ENCODE assay signal across 14 cellular contexts in the genomic region with DNA sequence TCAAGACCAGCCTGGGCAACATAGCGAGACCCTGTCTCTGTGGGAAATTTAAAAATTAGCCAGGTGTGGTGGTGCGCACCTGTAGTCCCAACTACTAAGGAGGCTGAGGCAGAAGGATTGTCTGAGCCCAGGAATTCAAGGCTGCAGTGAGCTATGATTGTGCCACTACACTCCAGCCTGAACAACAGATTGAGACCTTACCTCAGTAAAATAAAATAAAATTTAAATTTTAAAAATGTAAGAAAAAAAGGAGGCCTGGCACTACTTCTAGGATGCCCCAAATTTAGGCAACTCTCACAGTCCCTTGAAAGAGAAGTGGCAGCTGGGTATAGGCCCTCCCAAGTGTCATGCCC. TPM values are rescaled to one million over a fixed set of nuclear protein-coding genes. Genes with fewer than 3 reads are reported as not detected.
A peak's percentile ranks its signal among the peaks of the same experiment; 100 is the strongest.
DNase-seq lines count a peak whose midpoint lies in the region; ATAC-seq and TF ChIP-seq lines count a peak whose summit lies in the region.
"Had no signal": no experiment of that assay in that cellular context is flagged by ENCODE, and none has a peak within 500 bp of the region (broad histone marks: within the 10 kb centered on the region; RNA-seq: fewer than 3 reads in every experiment).

No MANE protein-coding gene starts in this region.

- H3K79me1 ChIP-seq in H9 (ENCODE audit: insufficient read depth, low read depth, low read length, poor library complexity, severe bottlenecking) (no peaks in the 10 kb centered on the region), mesendoderm (ENCODE audit: low read length) (no peaks in the 10 kb centered on the region)

- H3K56ac ChIP-seq in H9 (ENCODE audit: insufficient read length, low read depth, low read length), result no peak overlapping the region
- H3K56ac ChIP-seq in mesendoderm (ENCODE audit: low read length), result peak overlapping the region; percentile 45

- WGBS in H9 (ENCODE audit: extremely low coverage, insufficient read length, low lambda C conversion rate), result no CpG with 5 or more reads among the region's 2 CpGs
- no CpG with 5 or more reads among the region's 2 CpGs for WGBS in mesendoderm (ENCODE audit: extremely low coverage, insufficient coverage, low lambda C conversion rate)

- H3K18ac ChIP-seq in H9 (ENCODE audit: insufficient read length, low read depth, low read length) (peak overlapping the region; percentile 89), mesendoderm (ENCODE audit: low read length) (peak overlapping the region; percentile 43)

- no peak overlapping the region for H4K5ac ChIP-seq in H9 (ENCODE audit: insufficient read length, low read depth, low read length)
- no peak overlapping the region for H4K5ac ChIP-seq in mesendoderm (ENCODE audit: low read length)

- DNase-seq in H9 (no peak), SJCRH30 (no peak), mesendoderm (no peak), COLO668 (lab: John Stamatoyannopoulos, UW; ENCODE audit: unreplicated experiment) (no peak)
- DNase-seq in stimulated activated CD4-positive, alpha-beta T cell treated with anti-CD3 and anti-CD28 coated beads, Interleukin-2, amount 100 ng/mL, for 48 hours, result no peak
- DNase-seq: activated CD4-positive, alpha-beta T cell treated with anti-CD3 and anti-CD28 coated beads, Interleukin-2, amount 50 U/mL, for 1 hour; adrenal gland had no signal

- no peak overlapping the region for H4K8ac ChIP-seq in H9 (replicated peaks; ENCODE audit: insufficient read length, low read depth, low read length)
- H4K8ac ChIP-seq in mesendoderm (ENCODE audit: low read depth, low read length), result no peak overlapping the region

- peak overlapping the region; percentile 84; the same call in 1 of the 2 replicates for H3K14ac ChIP-seq in H9 (ENCODE audit: insufficient read depth, low read length)

- H3K4me2 ChIP-seq in H9 (ENCODE audit: insufficient read depth, insufficient read length, low read length) (no peak overlapping the region), mesendoderm (ENCODE audit: low read length) (no peak overlapping the region)

- peak overlapping the region; percentile 31 for H2BK5ac ChIP-seq in H9 (ENCODE audit: insufficient read length, low read length)
- H2BK5ac ChIP-seq in mesendoderm (ENCODE audit: low read length), result peak overlapping the region; percentile 88

- peak overlapping the region in 1 of 2 experiments; percentile 84; a peak in 2 of 5 replicates for H3K4me3 Mint-ChIP-seq in H9
- H3K4me3 Mint-ChIP-seq: central memory CD8-positive, alpha-beta T cell; stimulated activated effector memory CD8-positive, alpha-beta T cell treated with anti-CD3 and anti-CD28 coated beads, Interleukin-12 subunit alpha, Interleukin-12 subunit beta, amount 100 ng/mL, for 72 hours; T-helper 2 cell treated with Interferon-gamma antibody and Interleukin-4, amounts not matched to agents 5 μg/mL and 100 μg/mL, for 36 hours; type B pancreatic cell had no signal

- H3K4me1 ChIP-seq in H9 (ENCODE audit: insufficient read depth, low read length) (no peaks in the 10 kb centered on the region; the same call in 1 of the 2 replicates), SJCRH30 (peaks cover 47% of the 10 kb centered on the region), mesendoderm (ENCODE audit: control insufficient read depth, low read depth, low read length) (peaks cover 10% of the 10 kb centered on the region)

- no peak overlapping the region for H2BK20ac ChIP-seq in H9 (ENCODE audit: low read depth, low read length, poor library complexity, severe bottlenecking)

- H3K27me3 ChIP-seq in H9 (ENCODE audit: insufficient read depth, low read length) (no peaks in the 10 kb centered on the region), SJCRH30 (no peaks in the 10 kb centered on the region), mesendoderm (ENCODE audit: insufficient read depth, low read length, poor library complexity) (no peaks in the 10 kb centered on the region)
- H3K27me3 ChIP-seq: adrenal gland had no signal

- TF ChIP-seq CTCF in H9 (conservative IDR thresholded peaks at IDR 0.05), result no peak

- H2AFZ ChIP-seq in H9 (ENCODE audit: low read length), result no peak overlapping the region

- no peak overlapping the region for H3T11ph ChIP-seq in H9 (ENCODE audit: low read length)

- H3K4me1 Mint-ChIP-seq in H9, result peaks cover 42 to 56% of the 10 kb centered on the region in 2 experiments

- H3K9me3 ChIP-seq in H9 (ENCODE audit: control insufficient read depth, low read depth, low read length), result no peaks in the 10 kb centered on the region
- H3K9me3 ChIP-seq in SJCRH30 (replicated peaks), result no peaks in the 10 kb centered on the region
- H3K9me3 ChIP-seq: adrenal gland had no signal

- ATAC-seq in HG02610 (IDR thresholded peaks at IDR 0.05; ENCODE audit: unreplicated experiment), result no peak
- ATAC-seq: stimulated activated effector memory CD8-positive, alpha-beta T cell treated with anti-CD3 and anti-CD28 coated beads, Interleukin-12 subunit alpha, Interleukin-12 subunit beta, amount 100 ng/mL, for 72 hours had no signal

- peak overlapping the region; percentile 96 for H2BK120ac ChIP-seq in H9 (ENCODE audit: low read depth, low read length, poor library complexity, severe bottlenecking)
- peak overlapping the region; percentile 21 for H2BK120ac ChIP-seq in mesendoderm (ENCODE audit: low read depth, low read length)

- H4K91ac ChIP-seq in H9 (ENCODE audit: insufficient read length, low read depth, low read length), result no peak overlapping the region

- H3K27ac ChIP-seq in H9 (ENCODE audit: insufficient read length, low read depth, low read length) (no peak overlapping the region), SJCRH30 (peak overlapping the region; percentile 76), mesendoderm (ENCODE audit: low read depth, low read length) (no peak overlapping the region)
- H3K27ac ChIP-seq: adrenal gland, C4-2B had no signal

- peak overlapping the region; percentile 97 to 99 (median 97) for H3K27ac Mint-ChIP-seq in H9
- H3K27ac Mint-ChIP-seq: stimulated activated effector memory CD8-positive, alpha-beta T cell treated with anti-CD3 and anti-CD28 coated beads, Interleukin-12 subunit alpha, Interleukin-12 subunit beta, amount 100 ng/mL, for 72 hours; T-helper 2 cell treated with Interferon-gamma antibody and Interleukin-4, amounts not matched to agents 5 μg/mL and 100 μg/mL, for 36 hours; type B pancreatic cell had no signal

- H3K4me3 ChIP-seq in SJCRH30, result no peak overlapping the region
- H3K4me3 ChIP-seq in mesendoderm (ENCODE audit: low read length), result no peak overlapping the region
- H3K4me3 ChIP-seq: adrenal gland had no signal

- H3K4ac ChIP-seq in H9 (ENCODE audit: low read depth, low read length), result no peak overlapping the region; the same call in 1 of the 2 replicates
- H3K4ac ChIP-seq in mesendoderm (ENCODE audit: low read depth, low read length), result peak overlapping the region; percentile 64

- H2BK15ac ChIP-seq in H9 (ENCODE audit: low read depth, low read length), result no peak overlapping the region
- no peak overlapping the region for H2BK15ac ChIP-seq in mesendoderm (replicated peaks; ENCODE audit: low read depth)

- H3K36me3 ChIP-seq in SJCRH30 (no peaks in the 10 kb centered on the region), mesendoderm (ENCODE audit: control insufficient read depth, insufficient read depth, low read length) (no peaks in the 10 kb centered on the region)
- H3K36me3 ChIP-seq: adrenal gland had no signal

- H3K9me3 Mint-ChIP-seq in H9, result no peaks in the 10 kb centered on the region
- H3K9me3 Mint-ChIP-seq: central memory CD8-positive, alpha-beta T cell; stimulated activated effector memory CD8-positive, alpha-beta T cell treated with anti-CD3 and anti-CD28 coated beads, Interleukin-12 subunit alpha, Interleukin-12 subunit beta, amount 100 ng/mL, for 72 hours; T-helper 2 cell treated with Interferon-gamma antibody and Interleukin-4, amounts not matched to agents 5 μg/mL and 100 μg/mL, for 36 hours had no signal

- H4K20me1 ChIP-seq in H9 (ENCODE audit: control insufficient read depth, insufficient read depth, insufficient read length), result no peaks in the 10 kb centered on the region

- peaks cover 20% of the 10 kb centered on the region for H3K23me2 ChIP-seq in H9 (ENCODE audit: insufficient read length, low read depth, low read length, poor library complexity, severe bottlenecking)

- H3K79me2 ChIP-seq in H9 (ENCODE audit: insufficient read depth, low read length) (no peaks in the 10 kb centered on the region), mesendoderm (ENCODE audit: control insufficient read depth, insufficient read depth, low read length) (no peaks in the 10 kb centered on the region)

- H2AK5ac ChIP-seq in H9 (ENCODE audit: insufficient read length, low read length), result no peak overlapping the region
- H2AK5ac ChIP-seq in mesendoderm (ENCODE audit: low read length), result no peak overlapping the region

- no peaks in the 10 kb centered on the region; a peak in 1 of 7 replicates for H3K36me3 Mint-ChIP-seq in H9 (ENCODE audit: insufficient read depth in 1 of 3, low read depth in 3 of 3)
- H3K36me3 Mint-ChIP-seq: stimulated activated effector memory CD8-positive, alpha-beta T cell treated with anti-CD3 and anti-CD28 coated beads, Interleukin-12 subunit alpha, Interleukin-12 subunit beta, amount 100 ng/mL, for 72 hours; type B pancreatic cell had no signal

- H3K9ac ChIP-seq in H9 (ENCODE audit: extremely low read depth, insufficient read length, low read length) (no peak overlapping the region), mesendoderm (ENCODE audit: low read length) (peak overlapping the region; percentile 52)

- H3K27me3 Mint-ChIP-seq in H9 (ENCODE audit: low read depth), result peaks cover 1% of the 10 kb centered on the region

- peak overlapping the region; percentile 7 for H2BK12ac ChIP-seq in H9 (ENCODE audit: insufficient read length, low read depth, low read length)

- H3K23ac ChIP-seq in H9 (ENCODE audit: insufficient read length, low read depth, low read length), result no peak overlapping the region
- no peak overlapping the region for H3K23ac ChIP-seq in mesendoderm (ENCODE audit: low read length)

RNA-seq across cellular contexts. Expression of gene INHBE, which starts 0.9 kb away (rescaled TPM):
- 9.6 and 10.1 TPM in 2 replicates for total RNA-seq in H9 (2021)
- 17.0 and 32.9 TPM in 2 replicates for total RNA-seq in SJCRH30 (2014; rRNA removed; shearing (Covaris generic))
- 10.2 TPM for polyA plus RNA-seq in mesendoderm (2013, experiment 1 of 2)
- polyA plus RNA-seq in mesendoderm (2013, experiment 2 of 2), result 10.8 TPM
- total RNA-seq: adrenal gland had no signal
- polyA plus RNA-seq: adrenal gland had no signal

RNA-seq across cellular contexts. Expression of gene GLI1, which starts 5.4 kb away (rescaled TPM):
- total RNA-seq in H9 (2021), result 25.8 and 28.4 TPM in 2 replicates
- total RNA-seq in SJCRH30 (2014; rRNA removed; shearing (Covaris generic)), result 171 and 174 TPM in 2 replicates
- 5.8 TPM for polyA plus RNA-seq in mesendoderm (2013, experiment 1 of 2)
- polyA plus RNA-seq in mesendoderm (2013, experiment 2 of 2), result 7.3 TPM

RNA-seq across cellular contexts. Expression of gene INHBC, which starts 19.6 kb away (rescaled TPM):
- not detected in 2 replicates for total RNA-seq in H9 (2021)
- total RNA-seq in SJCRH30 (2014; rRNA removed; shearing (Covaris generic)), result 0.28 and 0.41 TPM in 2 replicates
- 0.04 TPM for polyA plus RNA-seq in mesendoderm (2013, experiment 1 of 2)
- polyA plus RNA-seq in mesendoderm (2013, experiment 2 of 2), result 0.06 TPM
- total RNA-seq: adrenal gland, osteoblast had no signal
- polyA plus RNA-seq: adrenal gland had no signal

RNA-seq across cellular contexts. Expression of gene R3HDM2, which starts 23.3 kb away (rescaled TPM):
- total RNA-seq in H9 (2021), result 43.9 and 45.4 TPM in 2 replicates
- total RNA-seq in SJCRH30 (2014; rRNA removed; shearing (Covaris generic)), result 17.0 and 18.6 TPM in 2 replicates
- polyA plus RNA-seq in mesendoderm (2013, experiment 1 of 2), result 14.4 TPM
- polyA plus RNA-seq in mesendoderm (2013, experiment 2 of 2), result 14.6 TPM

RNA-seq across cellular contexts. Expression of gene ARHGAP9, which starts 25.5 kb away (rescaled TPM):
- total RNA-seq in H9 (2021), result 3.7 and 4.4 TPM in 2 replicates
- 5.7 and 9.3 TPM in 2 replicates for total RNA-seq in SJCRH30 (2014; rRNA removed; shearing (Covaris generic))
- 2.5 TPM for polyA plus RNA-seq in mesendoderm (2013, experiment 1 of 2)
- polyA plus RNA-seq in mesendoderm (2013, experiment 2 of 2), result 3.9 TPM
